In genomic region chr2:193695367-193695766, GRCh38 we compare ENCODE assay signal across 8 cellular contexts.
A peak's percentile ranks its signal among the peaks of the same experiment; 100 is the strongest.
DNase-seq lines count a peak whose midpoint lies in the region; ATAC-seq, FAIRE-seq and TF ChIP-seq lines count a peak whose summit lies in the region.

No MANE protein-coding gene starts in this region.

- DNase-seq in cardiac muscle cell (ENCODE audit: low read depth in 1 of 2, low spot score in 1 of 2) = peak; percentile 45 to 76
- no peak for DNase-seq in Right ventricle myocardium inferior (ENCODE audit: missing footprints)
- peak; percentile 10 for DNase-seq in HTR-8/SVneo (ENCODE audit: insufficient read length, low spot score)
- peak; percentile 52 for DNase-seq in SK-N-DZ (ENCODE audit: low spot score)
- peak; percentile 32 to 67 for DNase-seq in lung microvascular endothelial cell (ENCODE audit: low read depth in 2 of 2)

- peak; percentile 71 for FAIRE-seq in HTR-8/SVneo (lab: Jason Lieb, UNC)

- intact Hi-C loops in Right ventricle myocardium inferior (cut with DNase I) = no loop called here

- no peaks in the 10 kb centered on the region for H3K36me3 ChIP-seq in cardiac muscle cell

- no peaks in the 10 kb centered on the region for H3K9me3 ChIP-seq in cardiac muscle cell (ENCODE audit: low read depth)

- no peak for ATAC-seq in Right ventricle myocardium inferior
- no peak for ATAC-seq in HG03095 (IDR thresholded peaks at IDR 0.05; ENCODE audit: unreplicated experiment)
- no peak for ATAC-seq in GM21825 (IDR thresholded peaks at IDR 0.05; ENCODE audit: unreplicated experiment)
- ATAC-seq in GM18873 (IDR thresholded peaks at IDR 0.05; ENCODE audit: low FRiP score, unreplicated experiment) = no peak

- peak; percentile 62 for TF ChIP-seq CTCF in cardiac muscle cell (IDR thresholded peaks at IDR 0.05; ENCODE audit: low read depth, low read length)

- no peak overlapping the region for H3K27ac ChIP-seq in cardiac muscle cell

- no peaks in the 10 kb centered on the region for H3K4me1 ChIP-seq in cardiac muscle cell (ENCODE audit: low read depth)

- no peak overlapping the region for H3K4me3 ChIP-seq in cardiac muscle cell

- H3K27me3 ChIP-seq in cardiac muscle cell = no peaks in the 10 kb centered on the region
